15 cellular contexts compared by ENCODE assay signal in genomic region chr9:83066771-83067170, GRCh38. TPM values are rescaled to one million over a fixed set of nuclear protein-coding genes. Genes with fewer than 3 reads are reported as not detected.
DNase-seq lines count a peak whose midpoint lies in the region; ATAC-seq and FAIRE-seq lines count a peak whose summit lies in the region.
"Had no signal": no experiment of that assay in that cellular context is flagged by ENCODE, and none has a peak within 500 bp of the region (broad histone marks: within the 10 kb centered on the region; RNA-seq: fewer than 3 reads in every experiment).

No MANE protein-coding gene starts in this region.

- peaks cover 13% of the 10 kb centered on the region for H3K4me1 ChIP-seq in mesenchymal stem cell (ENCODE audit: control insufficient read depth, insufficient read depth, low read depth, low read length)

- H2BK120ac ChIP-seq in mesenchymal stem cell (ENCODE audit: low read depth, low read length) = no peak overlapping the region

- peak overlapping the region in 1 of 2 experiments; percentile 2 for H3K4me3 ChIP-seq in mesenchymal stem cell (ENCODE audit: insufficient read depth in 1 of 2, low read depth in 1 of 2, low read length in 2 of 2)
- H3K4me3 ChIP-seq: stomach had no signal

- no peak for FAIRE-seq in HTR-8/SVneo (lab: Jason Lieb, UNC)
- FAIRE-seq: keratinocyte had no signal

- no peak overlapping the region for H2AFZ ChIP-seq in mesenchymal stem cell (ENCODE audit: low read depth, low read length)

- no peak overlapping the region for H3K4me3 Mint-ChIP-seq in stimulated activated naive CD8-positive, alpha-beta T cell treated with anti-CD3 and anti-CD28 coated beads, Interleukin-15, amount 100 ng/mL, for 72 hours
- H3K4me3 Mint-ChIP-seq: activated CD8-positive, alpha-beta memory T cell treated with anti-CD3 and anti-CD28 coated beads, Interleukin-2, amount 10 ng/mL, durations not matched to agents 7 days and 5 days; CD4-positive, alpha-beta memory T cell had no signal

- H4K8ac ChIP-seq in mesenchymal stem cell (ENCODE audit: low read length) = no peak overlapping the region

- H3K9me3 ChIP-seq in mesenchymal stem cell (ENCODE audit: control insufficient read depth, low read length) = no peaks in the 10 kb centered on the region

- no peak overlapping the region for H3K4me2 ChIP-seq in mesenchymal stem cell (ENCODE audit: low read length, poor library complexity, severe bottlenecking)

- H4K91ac ChIP-seq in mesenchymal stem cell (ENCODE audit: low read length) = no peak overlapping the region

- H3K27me3 ChIP-seq in mesenchymal stem cell (ENCODE audit: control insufficient read depth in 1 of 2, insufficient read depth in 1 of 2, low read length in 2 of 2) = peaks cover 17 to 18% of the 10 kb centered on the region in 2 experiments

- DNase-seq in AG20443 (ENCODE audit: low spot score) (peak; percentile 77), HTR-8/SVneo (ENCODE audit: insufficient read length, low spot score) (peak; percentile 21), astrocyte of the hippocampus (ENCODE audit: low read depth, low spot score) (peak; percentile 68), mesenchymal stem cell (peak; percentile 86), NK-92 (lab: John Stamatoyannopoulos, UW; ENCODE audit: unreplicated experiment) (no peak), NCI-H1436 treated with DMSO at 0.1 percent for 48 hours (lab: John Stamatoyannopoulos, UW) (no peak), NCI-H526 (lab: John Stamatoyannopoulos, UW) (no peak)
- no peak for DNase-seq in stimulated activated naive CD8-positive, alpha-beta T cell treated with anti-CD3 and anti-CD28 coated beads, Interleukin-15, amount 100 ng/mL, for 72 hours
- DNase-seq: activated CD8-positive, alpha-beta memory T cell treated with anti-CD3 and anti-CD28 coated beads, Interleukin-2, amount 10 ng/mL, durations not matched to agents 7 days and 5 days; CD4-positive, alpha-beta memory T cell; NCI-H1417 treated with DMSO at 0.1 percent for 48 hours; NCI-H748 treated with DMSO at 0.1 percent for 48 hours; stomach had no signal

- no peak overlapping the region for H3K23ac ChIP-seq in mesenchymal stem cell (ENCODE audit: low read length in 2 of 2)

- H3K79me1 ChIP-seq in mesenchymal stem cell (replicated peaks; ENCODE audit: low read length, poor library complexity, severe bottlenecking) = no peaks in the 10 kb centered on the region

- no peak for ATAC-seq in stimulated activated naive CD8-positive, alpha-beta T cell treated with anti-CD3 and anti-CD28 coated beads, Interleukin-15, amount 100 ng/mL, for 72 hours
- ATAC-seq: activated CD8-positive, alpha-beta memory T cell treated with anti-CD3 and anti-CD28 coated beads, Interleukin-2, amount 10 ng/mL, durations not matched to agents 7 days and 5 days; activated naive CD4-positive, alpha-beta T cell treated with anti-CD3 and anti-CD28 coated beads, Interleukin-2, amount 50 U/mL, for 72 hours had no signal

- peak overlapping the region; percentile 82 for H3K9ac ChIP-seq in mesenchymal stem cell (ENCODE audit: low read length)

- no peaks in the 10 kb centered on the region for H3K4me1 Mint-ChIP-seq in stimulated activated naive CD8-positive, alpha-beta T cell treated with anti-CD3 and anti-CD28 coated beads, Interleukin-15, amount 100 ng/mL, for 72 hours
- H3K4me1 Mint-ChIP-seq: activated CD8-positive, alpha-beta memory T cell treated with anti-CD3 and anti-CD28 coated beads, Interleukin-2, amount 10 ng/mL, durations not matched to agents 7 days and 5 days had no signal

- no peak overlapping the region for H3K14ac ChIP-seq in mesenchymal stem cell (ENCODE audit: low read length in 2 of 2)

- no peak overlapping the region for H3K18ac ChIP-seq in mesenchymal stem cell (ENCODE audit: low read depth in 1 of 2, low read length in 2 of 2)

- H2BK15ac ChIP-seq in mesenchymal stem cell (ENCODE audit: low read depth, poor library complexity, severe bottlenecking) = no peak overlapping the region

- 43% methylated on average over 5 of the region's 5 CpGs for WGBS in mesenchymal stem cell

- no peak overlapping the region for H2BK12ac ChIP-seq in mesenchymal stem cell (ENCODE audit: low read length in 2 of 2)

- H2BK5ac ChIP-seq in mesenchymal stem cell (ENCODE audit: low read depth, low read length, poor library complexity, severe bottlenecking) = no peak overlapping the region

- H3K4ac ChIP-seq in mesenchymal stem cell (ENCODE audit: low read depth in 1 of 2, low read length in 2 of 2) = no peak overlapping the region

- no peak overlapping the region for H2AK5ac ChIP-seq in mesenchymal stem cell (ENCODE audit: low read length, severe bottlenecking)

- H3K36me3 ChIP-seq in mesenchymal stem cell (ENCODE audit: control insufficient read depth in 1 of 2, insufficient read depth in 2 of 2, low read depth in 1 of 2, low read length in 2 of 2) = no peaks in the 10 kb centered on the region
- H3K36me3 ChIP-seq: stomach had no signal

- peaks cover 39% of the 10 kb centered on the region for H3K27me3 Mint-ChIP-seq in stimulated activated naive CD8-positive, alpha-beta T cell treated with anti-CD3 and anti-CD28 coated beads, Interleukin-15, amount 100 ng/mL, for 72 hours

- H3K27ac ChIP-seq in mesenchymal stem cell (ENCODE audit: low read length, poor library complexity, severe bottlenecking) = no peak overlapping the region
- H3K27ac ChIP-seq: stomach had no signal

- no peaks in the 10 kb centered on the region for H3K9me3 Mint-ChIP-seq in stimulated activated naive CD8-positive, alpha-beta T cell treated with anti-CD3 and anti-CD28 coated beads, Interleukin-15, amount 100 ng/mL, for 72 hours
- H3K9me3 Mint-ChIP-seq: activated naive CD4-positive, alpha-beta T cell treated with anti-CD3 and anti-CD28 coated beads, Interleukin-2, amount 50 U/mL, for 72 hours had no signal

- no peak overlapping the region for H3K27ac Mint-ChIP-seq in stimulated activated naive CD8-positive, alpha-beta T cell treated with anti-CD3 and anti-CD28 coated beads, Interleukin-15, amount 100 ng/mL, for 72 hours
- H3K27ac Mint-ChIP-seq: activated CD8-positive, alpha-beta memory T cell treated with anti-CD3 and anti-CD28 coated beads, Interleukin-2, amount 10 ng/mL, durations not matched to agents 7 days and 5 days; activated naive CD4-positive, alpha-beta T cell treated with anti-CD3 and anti-CD28 coated beads, Interleukin-2, amount 50 U/mL, for 72 hours; CD4-positive, alpha-beta memory T cell had no signal

RNA-seq across cellular contexts. Expression of gene RASEF, which starts 3.8 kb away (rescaled TPM):
- 0.28 TPM for polyA plus RNA-seq in mesenchymal stem cell (2013, experiment 1 of 2)
- polyA plus RNA-seq in mesenchymal stem cell (2013, experiment 2 of 2) = 0.34 TPM
- polyA plus RNA-seq: CD4-positive, alpha-beta memory T cell had no signal

Comparison
In these comparisons a context has a peak if more than half of its experiments do, and no peak if none do; other contexts are left out.
1. DNase-seq: peak in AG20443 (single experiment), HTR-8/SVneo (single experiment), astrocyte of the hippocampus (single experiment) and mesenchymal stem cell (single experiment); none in NK-92 (single experiment), NCI-H1436 treated with DMSO at 0.1 percent for 48 hours (single experiment), stimulated activated naive CD8-positive, alpha-beta T cell treated with anti-CD3 and anti-CD28 coated beads, Interleukin-15, amount 100 ng/mL, for 72 hours (0 of 2) and NCI-H526 (0 of 2).